ENCODE assay signal across 8 cellular contexts in the genomic region with DNA sequence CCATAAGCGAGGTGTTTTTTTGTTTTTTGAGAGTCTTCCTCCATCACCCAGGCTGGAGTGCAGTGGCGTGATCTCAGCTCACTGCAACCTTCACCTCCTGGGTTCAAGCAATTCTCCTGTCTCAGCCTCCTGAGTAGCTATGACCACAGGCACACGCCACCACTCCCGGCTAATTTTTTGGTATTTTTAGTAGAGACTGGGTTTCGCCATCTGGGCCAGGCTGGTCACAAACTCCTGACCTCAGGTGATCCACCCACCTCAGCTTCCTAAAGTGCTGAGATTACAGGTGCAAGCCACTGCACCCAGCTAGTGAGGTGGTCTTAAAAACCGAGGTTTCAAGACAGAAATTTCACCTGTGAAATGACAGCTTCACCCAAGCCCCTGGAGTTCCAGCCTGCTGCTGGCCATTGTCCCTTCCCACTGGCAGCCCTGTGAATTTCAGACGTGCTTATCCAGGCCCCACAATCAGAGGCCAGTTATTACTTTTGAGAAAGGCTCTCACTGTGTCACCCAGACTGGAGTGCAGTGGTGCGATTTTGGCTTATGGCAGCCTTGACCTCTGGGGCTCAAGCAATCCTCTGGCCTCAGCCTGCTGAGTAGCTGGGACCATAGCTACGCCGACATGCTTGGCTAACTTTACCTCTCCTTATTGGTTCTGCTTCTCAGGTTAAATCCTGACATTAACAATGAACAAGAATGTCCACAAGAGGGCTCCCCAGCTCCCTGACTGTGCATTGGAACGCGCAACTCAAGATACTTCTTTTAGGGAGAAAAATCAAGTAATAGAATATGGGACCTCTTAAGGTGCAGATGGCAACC. TPM values are rescaled to one million over a fixed set of nuclear protein-coding genes. Genes with fewer than 3 reads are reported as not detected.
A peak's percentile ranks its signal among the peaks of the same experiment; 100 is the strongest.
DNase-seq lines count a peak whose midpoint lies in the region; ATAC-seq, FAIRE-seq and TF ChIP-seq lines count a peak whose summit lies in the region.

No MANE protein-coding gene starts in this region.

- peaks cover 12% of the 10 kb centered on the region; the same call in 1 of the 2 replicates for H3K4me1 ChIP-seq in HUES64 (ENCODE audit: insufficient read depth, low read length)
- no peaks in the 10 kb centered on the region; a peak in 1 of 4 replicates for H3K4me1 ChIP-seq in SK-N-SH (ENCODE audit: control insufficient read depth in 1 of 2, insufficient read depth in 2 of 2, low read depth in 1 of 2, low read length in 1 of 2)
- peaks cover 13% of the 10 kb centered on the region in 2 experiments for H3K4me1 ChIP-seq in K562 (replicated peaks in 1 of 2; ENCODE audit: control insufficient read depth in 2 of 2, insufficient read depth in 2 of 2, low read length in 2 of 2)

- TF ChIP-seq EP300 in SK-N-SH (IDR thresholded peaks at IDR 0.05; ENCODE audit: borderline replicate concordance in 1 of 2, low read depth in 1 of 2, low read length in 1 of 2), result no peak
- no peak for TF ChIP-seq EP300 in K562 (IDR thresholded peaks at IDR 0.05; ENCODE audit: low read length)

- in situ Hi-C loops in K562 (cut with MboI), result loop anchor here (5.0 kb wide), 1 partner anchor 297 kb away; no protein-coding TSS in a partner anchor

- H3K27ac ChIP-seq in HUES64 (ENCODE audit: low read depth, low read length) (peak overlapping the region; percentile 54; the same call in 1 of the 2 replicates), SK-N-SH (ENCODE audit: low read depth in 2 of 2, low read length in 1 of 2) (peak overlapping the region in 1 of 2 experiments; percentile 75; a peak in 3 of 4 replicates), K562 (ENCODE audit: extremely low read depth, low read depth, low read length) (peak overlapping the region; percentile 48; the same call in 2 of the 3 replicates)

- no peaks in the 10 kb centered on the region for H3K9me3 ChIP-seq in HUES64 (ENCODE audit: insufficient read depth, low read depth, low read length)
- no peaks in the 10 kb centered on the region for H3K9me3 ChIP-seq in SK-N-SH
- H3K9me3 ChIP-seq in K562 (replicated peaks; ENCODE audit: control insufficient read depth, insufficient read depth, low read depth, low read length), result no peaks in the 10 kb centered on the region

- peaks cover 77% of the 10 kb centered on the region for H3F3A ChIP-seq in SK-N-SH (replicated peaks; ENCODE audit: insufficient read depth)

- peak overlapping the region; percentile 0; the same call in 1 of the 2 replicates for H3K4me2 ChIP-seq in SK-N-SH
- no peak overlapping the region for H3K4me2 ChIP-seq in K562 (ENCODE audit: insufficient read depth, low read length)

- TF ChIP-seq POLR2A in K562 (conservative IDR thresholded peaks at IDR 0.05), result peak; percentile 61; the same call in 1 of the 2 replicates

- H4K20me1 ChIP-seq in SK-N-SH (ENCODE audit: insufficient read depth) (peaks cover 55% of the 10 kb centered on the region), K562 (replicated peaks; ENCODE audit: control insufficient read depth, insufficient read depth, low read length) (peaks cover 55% of the 10 kb centered on the region)

- peaks cover 14% of the 10 kb centered on the region for H3K9me1 ChIP-seq in K562 (ENCODE audit: control insufficient read depth, insufficient read depth, low read length)

- H3K9ac ChIP-seq in HUES64 (ENCODE audit: low read depth, low read length) (no peak overlapping the region), SK-N-SH (no peak overlapping the region), K562 (ENCODE audit: insufficient read depth in 1 of 2, low read depth in 2 of 2, low read length in 2 of 2) (peak overlapping the region in 1 of 2 experiments; percentile 72; a peak in 1 of 4 replicates)

- POLR2A ChIA-PET in SK-N-SH (lab: Yijun Ruan, JAX) (interaction anchor here (0.7 to 1.3 kb wide), 3 partner anchors 11 to 83 kb away, joined by 3 to 5 read pairs (median 3); no protein-coding TSS in a partner anchor), K562 (lab: Yijun Ruan, JAX) (interaction anchor here (0.5 to 14.9 kb wide), 25 partner anchors 10 to 850 kb away, joined by 3 to 219 read pairs (median 4); partner anchors contain the start of genes ENO1 and RERE)

- 89% methylated on average over 12 of the region's 12 CpGs for WGBS in HUES64
- 87% methylated on average over 12 of the region's 12 CpGs for WGBS in SK-N-SH (ENCODE audit: low lambda C conversion rate)
- 59% methylated on average over 12 of the region's 12 CpGs for WGBS in K562 (ENCODE audit: insufficient coverage, low coverage, missing lambda C conversion rate)

- CTCF ChIA-PET in SK-N-SH (lab: Yijun Ruan, JAX) (interaction anchor here (0.6 to 10.9 kb wide), 26 partner anchors 9 to 276 kb away, joined by 3 to 107 read pairs (median 3); partner anchors contain the start of gene ENO1), K562 (lab: Yijun Ruan, JAX; ENCODE audit: low intra/inter-chr PET ratio) (interaction anchor here (0.6 to 1.5 kb wide), 5 partner anchors 129 to 1699 kb away, joined by 3 to 10 read pairs (median 4); no protein-coding TSS in a partner anchor)

- DNase-seq in DMS153 treated with DMSO at 0.1 percent for 48 hours (lab: John Stamatoyannopoulos, UW; ENCODE audit: unreplicated experiment) (peak; percentile 70), SK-N-SH (peak; percentile 53), K562 (ENCODE audit: extremely low read depth in 1 of 4, low spot score in 3 of 4) (peak; percentile 43 to 83 (median 58)), kidney epithelial cell (ENCODE audit: low read depth) (no peak), stromal cell of bone marrow (ENCODE audit: low read depth) (peak; percentile 45), omental fat pad (ENCODE audit: low spot score) (no peak)

- no peaks in the 10 kb centered on the region for H3K9me2 ChIP-seq in SK-N-SH

- no peaks in the 10 kb centered on the region for H3K27me3 ChIP-seq in HUES64 (ENCODE audit: insufficient read depth, low read length)
- H3K27me3 ChIP-seq in SK-N-SH (ENCODE audit: insufficient read depth), result no peaks in the 10 kb centered on the region
- no peaks in the 10 kb centered on the region for H3K27me3 ChIP-seq in K562 (ENCODE audit: control insufficient read depth in 2 of 2, insufficient read depth in 2 of 2, low read length in 2 of 2)
- no peaks in the 10 kb centered on the region for H3K27me3 ChIP-seq in kidney epithelial cell (ENCODE audit: control insufficient read depth, insufficient read depth, low read length)

- peak; percentile 61 for TF ChIP-seq RAD21 in SK-N-SH (IDR thresholded peaks at IDR 0.05; ENCODE audit: low read length)
- peak; percentile 41 to 72 for TF ChIP-seq RAD21 in K562 (CRISPR knock-in tag; conservative IDR thresholded peaks at IDR 0.05 in 1 of 2, IDR thresholded peaks at IDR 0.05 in 1 of 2)

- TF ChIP-seq CTCF in SK-N-SH (IDR thresholded peaks at IDR 0.05) (peak; percentile 69), K562 (IDR thresholded peaks at IDR 0.05 in 2 of 3, conservative IDR thresholded peaks at IDR 0.05 in 1 of 3; ENCODE audit: insufficient read depth in 2 of 3, low read depth in 1 of 3, low read length in 3 of 3) (peak; percentile 75 to 88 (median 86)), kidney epithelial cell (IDR thresholded peaks at IDR 0.05; ENCODE audit: insufficient read depth, low read length, poor library complexity, severe bottlenecking) (peak; percentile 71), omental fat pad (IDR thresholded peaks at IDR 0.05) (no peak)

- BruUV-seq in K562 (replicated peaks; lab: Mats Ljungman, UMichigan), result no TSS peak

- no peak overlapping the region for H2AFZ ChIP-seq in SK-N-SH (ENCODE audit: low read depth)
- H2AFZ ChIP-seq in K562 (ENCODE audit: low read depth, low read length), result no peak overlapping the region

- H3K36me3 ChIP-seq in HUES64 (ENCODE audit: insufficient read depth, low read length), result peaks cover 70% of the 10 kb centered on the region
- H3K36me3 ChIP-seq in SK-N-SH (replicated peaks in 1 of 2; ENCODE audit: control insufficient read depth in 1 of 2, insufficient read depth in 2 of 2, low read length in 1 of 2), result peaks cover 35 to 54% of the 10 kb centered on the region in 2 experiments
- H3K36me3 ChIP-seq in K562 (ENCODE audit: control insufficient read depth, insufficient read depth, low read length), result peaks cover 68% of the 10 kb centered on the region
- H3K36me3 ChIP-seq in kidney epithelial cell (ENCODE audit: control insufficient read depth, insufficient read depth, low read length), result peaks cover 6% of the 10 kb centered on the region

- intact Hi-C loops in K562 (cut with micrococcal nuclease), result loop anchor here (2.0 to 10.0 kb wide), 2 partner anchors 46 to 130 kb away; no protein-coding TSS in a partner anchor

- FAIRE-seq in K562 (lab: Jason Lieb, UNC), result peak; percentile 77

- ATAC-seq in K562 (peak; percentile 74), omental fat pad (ENCODE audit: low FRiP score) (no peak), GM21526 (IDR thresholded peaks at IDR 0.05; ENCODE audit: low FRiP score, unreplicated experiment) (no peak)

- H3K79me2 ChIP-seq in SK-N-SH (ENCODE audit: insufficient read depth), result peaks cover 26% of the 10 kb centered on the region; the same call in 1 of the 2 replicates
- H3K79me2 ChIP-seq in K562 (ENCODE audit: control insufficient read depth, insufficient read depth, low read length), result peaks cover 12% of the 10 kb centered on the region; the same call in 2 of the 3 replicates

- no peak overlapping the region for H3K4me3 ChIP-seq in HUES64 (ENCODE audit: low read length)
- no peak overlapping the region for H3K4me3 ChIP-seq in SK-N-SH (ENCODE audit: low read depth in 2 of 2, low read length in 1 of 2)
- no peak overlapping the region for H3K4me3 ChIP-seq in K562
- no peak overlapping the region for H3K4me3 ChIP-seq in kidney epithelial cell (ENCODE audit: low read depth, low read length)

RNA-seq across cellular contexts. Expression of gene ENO1, which starts 19.4 kb away (rescaled TPM):
- 1,715 TPM for polyA plus RNA-seq in HUES64 (2013, experiment 1 of 2)
- 1,820 TPM for polyA plus RNA-seq in HUES64 (2013, experiment 2 of 2)
- 1,578 and 1,599 TPM in 2 replicates for polyA plus RNA-seq in SK-N-SH (2012; rRNA removed)
- polyA plus RNA-seq in SK-N-SH (2012; cell fraction: cytosol; rRNA removed), result 1,008 and 1,227 TPM in 2 replicates
- polyA plus RNA-seq in SK-N-SH (2012; cell fraction: nucleus; rRNA removed), result 1,203 and 1,510 TPM in 2 replicates
- total RNA-seq in K562 (2011; cell fraction: chromatin; rRNA removed; ENCODE audit: low replicate concordance), result 790 and 1,193 TPM in 2 replicates
- 1,022 and 1,050 TPM in 2 replicates for total RNA-seq in K562 (2011; cell fraction: nucleolus; rRNA removed)
- 987 and 1,019 TPM in 2 replicates for total RNA-seq in K562 (2011; cell fraction: nucleoplasm; rRNA removed)
- total RNA-seq in K562 (2014; rRNA removed), result 2,617 and 2,757 TPM in 2 replicates
- total RNA-seq in K562 (2014; rRNA removed; fragmentation: Illumina TruSeq; extraction: Trizol), result 2,118 and 2,410 TPM in 2 replicates
- 2,997 and 3,044 TPM in 2 replicates for total RNA-seq in K562 (2015; rRNA removed; fragmentation: Illumina TruSeq; extraction: Trizol)
- total RNA-seq in K562 (2021), result 2,642 and 2,717 TPM in 2 replicates
- 3,253 and 3,807 TPM in 2 replicates for polyA plus RNA-seq in K562 (2011; rRNA removed)
- 3,902 and 3,930 TPM in 2 replicates for polyA plus RNA-seq in K562 (2011; cell fraction: cytosol; rRNA removed)
- 1,435 and 2,014 TPM in 2 replicates for polyA plus RNA-seq in K562 (2011; cell fraction: nucleus; rRNA removed)
- polyA plus RNA-seq in K562 (2012), result 2,677 and 3,119 TPM in 2 replicates
- polyA plus RNA-seq in K562 (2014; fragmentation: Illumina TruSeq; extraction: Trizol), result 2,868 and 3,193 TPM in 2 replicates
- polyA plus RNA-seq in K562 (2014; fragmentation: Nextera tagmentation; extraction: Ambion mirVana), result 1,000 to 10,000 TPM; 6,249 to 7,472 TPM
- 2,249 and 2,310 TPM in 2 replicates for polyA plus RNA-seq in K562 (2014; rRNA removed)
- 3,327 and 3,913 TPM in 2 replicates for polyA minus RNA-seq in K562 (2011; rRNA and poly(A)+ RNA removed)
- polyA minus RNA-seq in K562 (2011; cell fraction: cytosol; rRNA and poly(A)+ RNA removed), result 2,697 and 3,181 TPM in 2 replicates
- polyA minus RNA-seq in K562 (2011; cell fraction: nucleus; rRNA and poly(A)+ RNA removed), result 390 and 803 TPM in 2 replicates
- total RNA-seq in kidney epithelial cell, result 1,235 and 1,336 TPM in 2 replicates
- total RNA-seq in omental fat pad, result 1,000 to 10,000 TPM in 1 of 4 donors, 100 to 1,000 TPM in 3; 322 to 1,205 (median 623) TPM

RNA-seq across cellular contexts. Expression of gene RERE, which starts 41.7 kb away (rescaled TPM):
- polyA plus RNA-seq in HUES64 (2013, experiment 1 of 2), result 61.9 TPM
- polyA plus RNA-seq in HUES64 (2013, experiment 2 of 2), result 62.1 TPM
- polyA plus RNA-seq in SK-N-SH (2012; rRNA removed) (4.1 and 8.1 TPM in 2 replicates), K562 (2011; rRNA removed) (5.3 and 8.3 TPM in 2 replicates), K562 (2014; fragmentation: Illumina TruSeq; extraction: Trizol) (21.1 and 25.2 TPM in 2 replicates), K562 (2014; fragmentation: Nextera tagmentation; extraction: Ambion mirVana) (1 to 10 TPM; 3.0 to 5.4 TPM), K562 (2014; rRNA removed) (8.0 and 22.3 TPM in 2 replicates)
- 8.4 and 12.9 TPM in 2 replicates for polyA plus RNA-seq in SK-N-SH (2012; cell fraction: cytosol; rRNA removed)
- 36.4 and 41.6 TPM in 2 replicates for polyA plus RNA-seq in SK-N-SH (2012; cell fraction: nucleus; rRNA removed)
- 171 and 273 TPM in 2 replicates for total RNA-seq in K562 (2011; cell fraction: chromatin; rRNA removed; ENCODE audit: low replicate concordance)
- total RNA-seq in K562 (2011; cell fraction: nucleolus; rRNA removed), result 61.4 and 68.2 TPM in 2 replicates
- total RNA-seq in K562 (2011; cell fraction: nucleoplasm; rRNA removed), result 135 and 159 TPM in 2 replicates
- total RNA-seq in K562 (2014; rRNA removed) (14.2 and 14.4 TPM in 2 replicates), K562 (2014; rRNA removed; fragmentation: Illumina TruSeq; extraction: Trizol) (13.4 and 14.6 TPM in 2 replicates), K562 (2015; rRNA removed; fragmentation: Illumina TruSeq; extraction: Trizol) (12.9 and 14.2 TPM in 2 replicates), K562 (2021) (40.2 and 51.5 TPM in 2 replicates), kidney epithelial cell (33.3 and 47.5 TPM in 2 replicates), omental fat pad (100 to 1,000 TPM in 1 of 4 donors, 10 to 100 TPM in 3; 46.3 to 117 (median 55.4) TPM)
- 5.1 and 11.3 TPM in 2 replicates for polyA plus RNA-seq in K562 (2011; cell fraction: cytosol; rRNA removed)
- polyA plus RNA-seq in K562 (2011; cell fraction: nucleus; rRNA removed), result 35.9 and 36.4 TPM in 2 replicates
- 22.1 and 24.3 TPM in 2 replicates for polyA plus RNA-seq in K562 (2012)
- 55.5 and 81.8 TPM in 2 replicates for polyA minus RNA-seq in K562 (2011; rRNA and poly(A)+ RNA removed)
- polyA minus RNA-seq in K562 (2011; cell fraction: cytosol; rRNA and poly(A)+ RNA removed), result 45.2 and 50.4 TPM in 2 replicates
- 32.6 and 64.3 TPM in 2 replicates for polyA minus RNA-seq in K562 (2011; cell fraction: nucleus; rRNA and poly(A)+ RNA removed)

Comparison
In these comparisons a context has a peak if more than half of its experiments do, and no peak if none do; other contexts are left out.
1. DNase-seq: peak in DMS153 treated with DMSO at 0.1 percent for 48 hours (single experiment), SK-N-SH (single experiment), K562 (4 of 4) and stromal cell of bone marrow (single experiment); none in kidney epithelial cell (single experiment) and omental fat pad (single experiment).
2. CTCF ChIP-seq: peak in SK-N-SH (single experiment), K562 (3 of 3) and kidney epithelial cell (single experiment); none in omental fat pad (0 of 3).